Comparison of ENCODE assay signal across 10 cellular contexts in the genomic region with DNA sequence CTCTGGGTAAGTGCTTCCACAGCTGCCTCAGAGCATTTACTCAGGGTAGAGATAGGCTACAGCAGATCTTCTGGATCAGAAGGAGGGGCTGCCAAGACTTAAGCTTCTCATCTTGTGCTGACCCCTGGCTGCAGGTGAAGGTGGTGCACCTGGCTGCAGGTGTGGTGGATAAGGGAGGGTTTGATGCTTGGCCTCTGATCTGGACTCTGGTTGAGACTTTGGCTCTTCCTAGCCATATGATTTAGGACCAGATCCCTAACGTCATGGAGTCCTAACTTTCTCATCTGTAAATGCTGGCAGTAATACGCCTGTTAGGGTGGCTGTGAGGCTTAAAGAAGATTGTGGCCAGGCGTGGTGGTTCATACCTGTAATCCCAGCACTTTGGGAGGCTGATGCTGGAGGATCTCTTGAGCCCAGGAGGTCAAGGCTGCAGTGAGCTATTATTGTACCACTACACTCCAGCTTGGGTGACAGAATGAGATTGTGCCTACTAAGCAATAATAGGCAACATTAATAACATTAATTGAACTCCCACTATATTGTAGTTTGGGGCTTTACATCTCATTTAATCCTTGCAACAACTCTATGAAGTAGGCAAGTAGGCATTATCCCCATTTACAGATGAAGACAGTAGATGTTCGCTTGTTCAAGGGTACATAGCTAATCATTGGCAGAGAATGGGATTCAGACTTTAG. TPM values are rescaled to one million over a fixed set of nuclear protein-coding genes. Genes with fewer than 3 reads are reported as not detected.
DNase-seq lines count a peak whose midpoint lies in the region; ATAC-seq, FAIRE-seq and TF ChIP-seq lines count a peak whose summit lies in the region.
"Had no signal": no experiment of that assay in that cellular context is flagged by ENCODE, and none has a peak within 500 bp of the region (broad histone marks: within the 10 kb centered on the region; RNA-seq: fewer than 3 reads in every experiment).

No MANE protein-coding gene starts in this region.

- TF ChIP-seq EP300 in HepG2 (IDR thresholded peaks at IDR 0.05; ENCODE audit: low read depth in 2 of 2, low read length in 2 of 2), result no peak
- TF ChIP-seq EP300 in HepG2 (CRISPR knock-in tag; IDR thresholded peaks at IDR 0.05; ENCODE audit: borderline replicate concordance), result no peak

- POLR2A ChIA-PET in CD4-positive, alpha-beta T cell (lab: Charles Lee), result interaction anchor here (0.6 kb wide), 1 partner anchor 10 kb away, joined by 4 read pairs; a partner anchor contains a TSS
- POLR2A ChIA-PET in HepG2 (lab: Yijun Ruan, JAX), result interaction anchor here (0.6 to 1.3 kb wide), 2 partner anchors 9 to 11 kb away, joined by 3 to 4 read pairs; no protein-coding TSS in a partner anchor

- BruUV-seq in HepG2 (replicated peaks; lab: Mats Ljungman, UMichigan), result no TSS peak

- peak; percentile 62 for ATAC-seq in CD4-positive, alpha-beta T cell (ENCODE audit: poor library complexity)
- ATAC-seq in GM18909 (IDR thresholded peaks at IDR 0.05; ENCODE audit: poor library complexity, unreplicated experiment) (peak; percentile 52), HepG2 (peak; percentile 63), HG03108 (IDR thresholded peaks at IDR 0.05; ENCODE audit: unreplicated experiment) (no peak)

- peaks cover 12% of the 10 kb centered on the region; the same call in 1 of the 2 replicates for H3K4me1 ChIP-seq in HepG2 (ENCODE audit: insufficient read depth, low read length)

- no peak overlapping the region for H2AFZ ChIP-seq in HepG2 (ENCODE audit: low read length)

- WGBS in HepG2 (ENCODE audit: low lambda C conversion rate), result 92% methylated on average over 4 of the region's 4 CpGs

- no peak overlapping the region for H3K4me3 ChIP-seq in WERI-Rb-1 (ENCODE audit: low read depth, low read length)
- H3K4me3 ChIP-seq in HepG2 (replicated peaks in 1 of 3; ENCODE audit: insufficient read depth in 1 of 3, low read depth in 2 of 3, low read length in 3 of 3), result no peak overlapping the region

- H3K9me3 Mint-ChIP-seq in CD4-positive, alpha-beta T cell, result no peaks in the 10 kb centered on the region
- H3K9me3 Mint-ChIP-seq: dendritic cell treated with granulocyte-macrophage colony-stimulating factor and Interleukin-4, amounts not matched to agents 40 ng/mL and 50 ng/mL, for 4 days had no signal

- peak in 3 of 10 experiments; percentile 3 to 19 (median 11) for DNase-seq in CD4-positive, alpha-beta T cell
- DNase-seq in WERI-Rb-1 (peak; percentile 13), HepG2 (ENCODE audit: low spot score) (peak; percentile 32), NCI-H2171 treated with DMSO at 0.1 percent for 48 hours (lab: John Stamatoyannopoulos, UW) (no peak)
- DNase-seq in effector CD8-positive, alpha-beta T cell (lab: John Stamatoyannopoulos, UW), result no peak
- DNase-seq in stimulated activated naive CD4-positive, alpha-beta T cell treated with Interleukin-2 at 50 U/mL for 16 hours (lab: John Stamatoyannopoulos, UW), result no peak

- no peaks in the 10 kb centered on the region for H3K79me2 ChIP-seq in HepG2 (ENCODE audit: insufficient read depth, low read length)

- H3K36me3 ChIP-seq in WERI-Rb-1, result no peaks in the 10 kb centered on the region
- H3K36me3 ChIP-seq in HepG2 (replicated peaks in 1 of 2; ENCODE audit: control insufficient read depth in 1 of 2, insufficient read depth in 2 of 2, low read length in 2 of 2), result no peaks in the 10 kb centered on the region; a peak in 1 of 5 replicates

- intact Hi-C loops in CD4-positive, alpha-beta T cell (cut with DNase I, micrococcal nuclease), result no loop called here
- intact Hi-C loops in HepG2 (cut with micrococcal nuclease; ENCODE audit: unreplicated experiment), result no loop called here

- TF ChIP-seq CTCF in CD4-positive, alpha-beta T cell (IDR thresholded peaks at IDR 0.05), result no peak
- TF ChIP-seq CTCF in WERI-Rb-1 (IDR thresholded peaks at IDR 0.05; ENCODE audit: low read depth, low read length), result peak; percentile 41
- TF ChIP-seq CTCF in HepG2 (CRISPR knock-in tag; IDR thresholded peaks at IDR 0.05), result peak; percentile 64

- CTCF ChIA-PET in CD4-positive, alpha-beta T cell (lab: Charles Lee), result interaction anchor here (0.7 to 2.7 kb wide), 3 partner anchors 10 to 16 kb away, joined by 3 to 15 read pairs (median 4); a partner anchor contains a TSS
- CTCF ChIA-PET in HepG2 (lab: Yijun Ruan, JAX; ENCODE audit: low intra/inter-chr PET ratio, low total read pairs), result interaction anchor here (2.1 kb wide), 1 partner anchor 11 kb away, joined by 16 read pairs; a partner anchor contains a TSS

- no peaks in the 10 kb centered on the region for H4K20me1 ChIP-seq in HepG2 (ENCODE audit: insufficient read depth, low read length)

- TF ChIP-seq RAD21 in HepG2 (CRISPR knock-in tag; IDR thresholded peaks at IDR 0.05), result 0 out of 2 replicates have a peak, but pooled peaks have one; percentile 28

- no peaks in the 10 kb centered on the region for H3K27me3 ChIP-seq in CD4-positive, alpha-beta T cell (ENCODE audit: control insufficient read depth, insufficient read depth, low read length)
- H3K27me3 ChIP-seq in WERI-Rb-1 (ENCODE audit: insufficient read depth, low read depth, severe bottlenecking) (peaks cover 61% of the 10 kb centered on the region), HepG2 (ENCODE audit: control insufficient read depth in 1 of 2, insufficient read depth in 2 of 2, low read length in 2 of 2) (no peaks in the 10 kb centered on the region)

- no peak overlapping the region for H3K4me2 ChIP-seq in HepG2 (ENCODE audit: low read depth, low read length)

- no peak overlapping the region for H3K27ac ChIP-seq in CD4-positive, alpha-beta T cell (ENCODE audit: low read depth, low read length)
- H3K27ac ChIP-seq in WERI-Rb-1 (no peak overlapping the region), HepG2 (ENCODE audit: extremely low read length, insufficient read depth, low read length) (no peak overlapping the region)
- H3K27ac ChIP-seq: VCaP had no signal

- no peak for FAIRE-seq in HepG2 (lab: Jason Lieb, UNC)

- in situ Hi-C loops in HepG2 (cut with HindIII; ENCODE audit: extremely low pct_ligation_motif_present, low pct_unique_long_range_greater_than_20kb), result loop anchor here (25.0 kb wide), 1 partner anchor 505 kb away; no protein-coding TSS in a partner anchor

- no peak overlapping the region for H3K9ac ChIP-seq in HepG2 (ENCODE audit: insufficient read depth, low read depth, low read length)

- no peak overlapping the region for H3K4me3 Mint-ChIP-seq in CD4-positive, alpha-beta T cell
- H3K4me3 Mint-ChIP-seq: dendritic cell treated with granulocyte-macrophage colony-stimulating factor and Interleukin-4, amounts not matched to agents 40 ng/mL and 50 ng/mL, for 4 days had no signal

- no peak overlapping the region for H3K27ac Mint-ChIP-seq in CD4-positive, alpha-beta T cell
- H3K27ac Mint-ChIP-seq: dendritic cell treated with granulocyte-macrophage colony-stimulating factor and Interleukin-4, amounts not matched to agents 40 ng/mL and 50 ng/mL, for 4 days had no signal

- H3K36me3 Mint-ChIP-seq in CD4-positive, alpha-beta T cell (ENCODE audit: low read depth), result no peaks in the 10 kb centered on the region

- no peaks in the 10 kb centered on the region for H3K4me1 Mint-ChIP-seq in CD4-positive, alpha-beta T cell (ENCODE audit: low read depth)

- no peaks in the 10 kb centered on the region for H3K27me3 Mint-ChIP-seq in CD4-positive, alpha-beta T cell
- H3K27me3 Mint-ChIP-seq: dendritic cell treated with granulocyte-macrophage colony-stimulating factor and Interleukin-4, amounts not matched to agents 40 ng/mL and 50 ng/mL, for 4 days had no signal

- no peaks in the 10 kb centered on the region for H3K9me3 ChIP-seq in CD4-positive, alpha-beta T cell (ENCODE audit: control insufficient read depth, low read length)
- H3K9me3 ChIP-seq in WERI-Rb-1 (ENCODE audit: severe bottlenecking) (peaks cover 8% of the 10 kb centered on the region), HepG2 (ENCODE audit: low read length) (no peaks in the 10 kb centered on the region)

- no peak for TF ChIP-seq POLR2A in HepG2 (IDR thresholded peaks at IDR 0.05; ENCODE audit: insufficient read depth in 1 of 2, low read depth in 2 of 2, low read length in 2 of 2)

RNA-seq across cellular contexts. Expression of a gene that starts 10.7 kb away (rescaled TPM):
- total RNA-seq in CD4-positive, alpha-beta T cell, result 1 to 10 TPM in 1 of 2 experiments, under 1 TPM in 1; 0.93 to 1.0 TPM
- total RNA-seq in HepG2 (2016; rRNA removed; fragmentation: Illumina TruSeq; extraction: Trizol), result 5.6 and 6.9 TPM in 2 replicates
- total RNA-seq in HepG2 (2016; cell fraction: cytosol; rRNA removed; fragmentation: Illumina TruSeq; extraction: Trizol; ENCODE audit: low read depth), result 1.0 and 1.1 TPM in 2 replicates
- 5.8 and 5.9 TPM in 2 replicates for total RNA-seq in HepG2 (2016; cell fraction: insoluble cytoplasmic fraction; rRNA removed; fragmentation: Illumina TruSeq; extraction: Trizol)
- 4.1 and 4.8 TPM in 2 replicates for total RNA-seq in HepG2 (2016; cell fraction: membrane; rRNA removed; fragmentation: Illumina TruSeq; extraction: Trizol)
- total RNA-seq in HepG2 (2016; cell fraction: nucleus; rRNA removed; fragmentation: Illumina TruSeq; extraction: Trizol), result 5.4 and 6.2 TPM in 2 replicates
- 0.50 and 0.67 TPM in 2 replicates for polyA plus RNA-seq in HepG2 (2011; rRNA removed)
- 0.37 and 0.47 TPM in 2 replicates for polyA plus RNA-seq in HepG2 (2011; cell fraction: cytosol; rRNA removed)
- 2.6 and 3.0 TPM in 2 replicates for polyA plus RNA-seq in HepG2 (2011; cell fraction: nucleus; rRNA removed)
- polyA plus RNA-seq in HepG2 (2012), result 0.91 and 0.99 TPM in 2 replicates
- 0.53 and 0.69 TPM in 2 replicates for polyA plus RNA-seq in HepG2 (2016; cell fraction: cytosol; fragmentation: Illumina TruSeq; extraction: Trizol; ENCODE audit: low read depth)
- polyA plus RNA-seq in HepG2 (2016; cell fraction: insoluble cytoplasmic fraction; fragmentation: Illumina TruSeq; extraction: Trizol; ENCODE audit: low read depth), result 5.1 and 5.8 TPM in 2 replicates
- polyA plus RNA-seq in HepG2 (2016; cell fraction: membrane; fragmentation: Illumina TruSeq; extraction: Trizol; ENCODE audit: low read depth), result 2.1 and 2.3 TPM in 2 replicates
- polyA plus RNA-seq in HepG2 (2016; cell fraction: nucleus; fragmentation: Illumina TruSeq; extraction: Trizol; ENCODE audit: insufficient read depth, low read depth), result 6.9 and 7.2 TPM in 2 replicates
- 3.2 and 10.3 TPM in 2 replicates for polyA minus RNA-seq in HepG2 (2011; rRNA and poly(A)+ RNA removed; ENCODE audit: low replicate concordance)
- polyA minus RNA-seq in HepG2 (2011; cell fraction: cytosol; rRNA and poly(A)+ RNA removed), result 1.1 and 1.2 TPM in 2 replicates
- polyA minus RNA-seq in HepG2 (2011; cell fraction: nucleus; rRNA and poly(A)+ RNA removed), result 2.4 and 2.8 TPM in 2 replicates

RNA-seq across cellular contexts. Expression of a gene that starts 30.1 kb away (rescaled TPM):
- total RNA-seq in CD4-positive, alpha-beta T cell, result 1 to 10 TPM; 2.8 to 2.9 TPM
- not detected in 2 replicates for total RNA-seq in HepG2 (2016; rRNA removed; fragmentation: Illumina TruSeq; extraction: Trizol)
- total RNA-seq in HepG2 (2016; cell fraction: cytosol; rRNA removed; fragmentation: Illumina TruSeq; extraction: Trizol; ENCODE audit: low read depth), result not detected in 2 replicates
- total RNA-seq in HepG2 (2016; cell fraction: insoluble cytoplasmic fraction; rRNA removed; fragmentation: Illumina TruSeq; extraction: Trizol), result not detected in 2 replicates
- not detected in 2 replicates for total RNA-seq in HepG2 (2016; cell fraction: membrane; rRNA removed; fragmentation: Illumina TruSeq; extraction: Trizol)
- not detected in 2 replicates for total RNA-seq in HepG2 (2016; cell fraction: nucleus; rRNA removed; fragmentation: Illumina TruSeq; extraction: Trizol)
- polyA plus RNA-seq in HepG2 (2011; rRNA removed), result not detected in 2 replicates
- not detected in 2 replicates for polyA plus RNA-seq in HepG2 (2011; cell fraction: cytosol; rRNA removed)
- polyA plus RNA-seq in HepG2 (2011; cell fraction: nucleus; rRNA removed), result not detected in 2 replicates
- not detected in 2 replicates for polyA plus RNA-seq in HepG2 (2012)
- polyA plus RNA-seq in HepG2 (2016; cell fraction: cytosol; fragmentation: Illumina TruSeq; extraction: Trizol; ENCODE audit: low read depth), result not detected in 2 replicates
- polyA plus RNA-seq in HepG2 (2016; cell fraction: insoluble cytoplasmic fraction; fragmentation: Illumina TruSeq; extraction: Trizol; ENCODE audit: low read depth), result not detected in 2 replicates
- polyA plus RNA-seq in HepG2 (2016; cell fraction: membrane; fragmentation: Illumina TruSeq; extraction: Trizol; ENCODE audit: low read depth), result not detected in 2 replicates
- not detected in 2 replicates for polyA plus RNA-seq in HepG2 (2016; cell fraction: nucleus; fragmentation: Illumina TruSeq; extraction: Trizol; ENCODE audit: insufficient read depth, low read depth)
- not detected in 2 replicates for polyA minus RNA-seq in HepG2 (2011; rRNA and poly(A)+ RNA removed; ENCODE audit: low replicate concordance)
- polyA minus RNA-seq in HepG2 (2011; cell fraction: cytosol; rRNA and poly(A)+ RNA removed), result not detected in 2 replicates
- polyA minus RNA-seq in HepG2 (2011; cell fraction: nucleus; rRNA and poly(A)+ RNA removed), result not detected in 2 replicates

RNA-seq across cellular contexts. Expression of a gene that starts 39.9 kb away (rescaled TPM):
- total RNA-seq in CD4-positive, alpha-beta T cell, result 10 to 100 TPM; 32.8 to 34.4 TPM
- 13.5 and 17.0 TPM in 2 replicates for total RNA-seq in HepG2 (2016; rRNA removed; fragmentation: Illumina TruSeq; extraction: Trizol)
- total RNA-seq in HepG2 (2016; cell fraction: cytosol; rRNA removed; fragmentation: Illumina TruSeq; extraction: Trizol; ENCODE audit: low read depth), result 0.88 and 1.4 TPM in 2 replicates
- total RNA-seq in HepG2 (2016; cell fraction: insoluble cytoplasmic fraction; rRNA removed; fragmentation: Illumina TruSeq; extraction: Trizol), result 14.4 and 15.0 TPM in 2 replicates
- 4.5 and 6.7 TPM in 2 replicates for total RNA-seq in HepG2 (2016; cell fraction: membrane; rRNA removed; fragmentation: Illumina TruSeq; extraction: Trizol)
- total RNA-seq in HepG2 (2016; cell fraction: nucleus; rRNA removed; fragmentation: Illumina TruSeq; extraction: Trizol), result 17.0 and 17.9 TPM in 2 replicates
- 3.2 and 3.9 TPM in 2 replicates for polyA plus RNA-seq in HepG2 (2011; rRNA removed)
- 1.4 and 2.2 TPM in 2 replicates for polyA plus RNA-seq in HepG2 (2011; cell fraction: cytosol; rRNA removed)
- 8.9 and 11.1 TPM in 2 replicates for polyA plus RNA-seq in HepG2 (2011; cell fraction: nucleus; rRNA removed)
- polyA plus RNA-seq in HepG2 (2012), result 2.7 and 4.6 TPM in 2 replicates
- 0.55 and 0.80 TPM in 2 replicates for polyA plus RNA-seq in HepG2 (2016; cell fraction: cytosol; fragmentation: Illumina TruSeq; extraction: Trizol; ENCODE audit: low read depth)
- 6.4 and 9.5 TPM in 2 replicates for polyA plus RNA-seq in HepG2 (2016; cell fraction: insoluble cytoplasmic fraction; fragmentation: Illumina TruSeq; extraction: Trizol; ENCODE audit: low read depth)
- 1.7 and 2.3 TPM in 2 replicates for polyA plus RNA-seq in HepG2 (2016; cell fraction: membrane; fragmentation: Illumina TruSeq; extraction: Trizol; ENCODE audit: low read depth)
- 28.5 and 30.8 TPM in 2 replicates for polyA plus RNA-seq in HepG2 (2016; cell fraction: nucleus; fragmentation: Illumina TruSeq; extraction: Trizol; ENCODE audit: insufficient read depth, low read depth)
- 2.8 and 25.3 TPM in 2 replicates for polyA minus RNA-seq in HepG2 (2011; rRNA and poly(A)+ RNA removed; ENCODE audit: low replicate concordance)
- polyA minus RNA-seq in HepG2 (2011; cell fraction: cytosol; rRNA and poly(A)+ RNA removed), result 2.6 and 4.8 TPM in 2 replicates
- polyA minus RNA-seq in HepG2 (2011; cell fraction: nucleus; rRNA and poly(A)+ RNA removed), result 14.2 and 14.3 TPM in 2 replicates

Comparison
In these comparisons a context has a peak if more than half of its experiments do, and no peak if none do; other contexts are left out.
1. DNase-seq: peak in WERI-Rb-1 (single experiment) and HepG2 (single experiment); none in effector CD8-positive, alpha-beta T cell (single experiment), NCI-H2171 treated with DMSO at 0.1 percent for 48 hours (single experiment) and stimulated activated naive CD4-positive, alpha-beta T cell treated with Interleukin-2 at 50 U/mL for 16 hours (single experiment).